Comparison of ENCODE assay signal across 28 cellular contexts in genomic region chr12:94225924-94226630, GRCh38.
DNase-seq lines count a peak whose midpoint lies in the region; ATAC-seq, FAIRE-seq and TF ChIP-seq lines count a peak whose summit lies in the region.
"Had no signal": no experiment of that assay in that cellular context is flagged by ENCODE, and none has a peak within 500 bp of the region (broad histone marks: within the 10 kb centered on the region; RNA-seq: fewer than 3 reads in every experiment).

No MANE protein-coding gene starts in this region.

- no peaks in the 10 kb centered on the region for H4K20me1 ChIP-seq in GM12878 (ENCODE audit: control insufficient read depth, insufficient read depth)

- DNase-seq in DMS79 (lab: John Stamatoyannopoulos, UW) (peak; percentile 31), GM12892 (ENCODE audit: insufficient read length) (no peak), GM12878 (ENCODE audit: low read depth, low spot score) (no peak), iPS-NIHi7 (ENCODE audit: extremely low spot score) (peak; percentile 67), left cardiac atrium (no peak)
- DNase-seq in naive thymus-derived CD8-positive, alpha-beta T cell: no peak
- DNase-seq: activated CD4-positive, alpha-beta T cell treated with anti-CD3 and anti-CD28 coated beads, Interleukin-2, amount 50 U/mL, for 48 hours; amygdala; effector CD8-positive, alpha-beta T cell; heart left ventricle; midbrain; MM.1S; naive thymus-derived CD4-positive, alpha-beta T cell; NCI-H524; occipital lobe; SIG-M5; stimulated activated CD4-positive, alpha-beta T cell treated with anti-CD3 and anti-CD28 coated beads, Interleukin-15, amount 100 ng/mL, for 24 hours; stimulated activated naive CD8-positive, alpha-beta T cell treated with anti-CD3 and anti-CD28 coated beads, Interleukin-15, Interleukin-2, amounts not matched to agents 100 U/mL and 50 U/mL, for 24 hours; T-helper 1 cell; testis had no signal

- RAD21 ChIA-PET in GM12878 (lab: Charles Lee; ENCODE audit: unreplicated experiment): interaction anchor here (0.7 to 2.1 kb wide), 6 partner anchors 9 to 75 kb away, joined by 3 to 6 read pairs (median 4); no protein-coding TSS in a partner anchor

- CTCF ChIA-PET in GM12878 (lab: Yijun Ruan, JAX): interaction anchor here (0.7 to 2.2 kb wide), 5 partner anchors 11 to 44 kb away, joined by 3 to 6 read pairs (median 3); no protein-coding TSS in a partner anchor

- H3K79me2 ChIP-seq in GM12878 (ENCODE audit: control insufficient read depth, insufficient read depth, low read length): no peaks in the 10 kb centered on the region

- H3K27me3 Mint-ChIP-seq in naive thymus-derived CD8-positive, alpha-beta T cell: no peaks in the 10 kb centered on the region
- H3K27me3 Mint-ChIP-seq: activated naive CD4-positive, alpha-beta T cell treated with anti-CD3 and anti-CD28 coated beads, Interleukin-2, amount 50 U/mL, for 24 hours; naive thymus-derived CD4-positive, alpha-beta T cell had no signal

- peaks cover 46% of the 10 kb centered on the region for H3K4me1 ChIP-seq in GM12878 (ENCODE audit: control insufficient read depth, insufficient read depth, low read length)
- H3K4me1 ChIP-seq: heart left ventricle had no signal

- peaks cover under 1 to 25% of the 10 kb centered on the region in 2 experiments for H3K36me3 ChIP-seq in GM12878 (ENCODE audit: control insufficient read depth in 2 of 2, insufficient read depth in 2 of 2, low read length in 1 of 2)

- no peak for TF ChIP-seq CTCF in GM12878 (IDR thresholded peaks at IDR 0.05 in 2 of 3, conservative IDR thresholded peaks at IDR 0.05 in 1 of 3; ENCODE audit: control insufficient read depth in 2 of 3, extremely low read depth in 1 of 3, insufficient read depth in 1 of 3, low read depth in 3 of 3, low read length in 3 of 3)

- in situ Hi-C loops in GM12878 (cut with MboI): no loop called here

- TF ChIP-seq POLR2A in GM12892 (IDR thresholded peaks at IDR 0.05; ENCODE audit: low read depth, low read length): no peak
- TF ChIP-seq POLR2A in GM12878 (IDR thresholded peaks at IDR 0.05; ENCODE audit: low read depth, low read length): no peak

- TF ChIP-seq EP300 in GM12878 (IDR thresholded peaks at IDR 0.05; ENCODE audit: borderline replicate concordance in 1 of 2, control insufficient read depth in 1 of 2, low read depth in 2 of 2, low read length in 2 of 2): no peak

- 97% methylated on average over 6 of the region's 6 CpGs for WGBS in GM12878 (ENCODE audit: insufficient coverage, insufficient replicate concordance, low lambda C conversion rate, missing lambda C conversion rate)

- BruUV-seq in GM12878 (replicated peaks; lab: Mats Ljungman, UMichigan): no TSS peak

- peak overlapping the region in 1 of 10 donors; percentile 43 for H3K27ac Mint-ChIP-seq in naive thymus-derived CD8-positive, alpha-beta T cell
- H3K27ac Mint-ChIP-seq: activated naive CD4-positive, alpha-beta T cell treated with anti-CD3 and anti-CD28 coated beads, Interleukin-2, amount 50 U/mL, for 24 hours; activated T-helper 2 cell treated with anti-CD3 and anti-CD28 coated beads, Interferon-gamma antibody, Interleukin-2, Interleukin-4, amounts not matched to agents 10 μg/mL and 5 μg/mL and 100 μg/mL, durations not matched to agents 14 hours and 24 hours and 36 hours; naive thymus-derived CD4-positive, alpha-beta T cell had no signal

- ATAC-seq in GM12878 (no peak), HG03469 (IDR thresholded peaks at IDR 0.05; ENCODE audit: unreplicated experiment) (no peak), left cardiac atrium (no peak)
- no peak for ATAC-seq in naive thymus-derived CD8-positive, alpha-beta T cell
- ATAC-seq: heart left ventricle; naive thymus-derived CD4-positive, alpha-beta T cell; stimulated activated naive CD8-positive, alpha-beta T cell treated with anti-CD3 and anti-CD28 coated beads, Interleukin-15, Interleukin-2, amounts not matched to agents 100 U/mL and 50 U/mL, for 24 hours had no signal

- H3K4me3 ChIP-seq in GM12878: no peak overlapping the region
- H3K4me3 ChIP-seq: heart left ventricle, testis had no signal

- H3K9ac ChIP-seq in GM12878 (ENCODE audit: control insufficient read depth, insufficient read depth, low read length): no peak overlapping the region
- H3K9ac ChIP-seq: KMS-11 had no signal

- TF ChIP-seq RAD21 in GM12878 (IDR thresholded peaks at IDR 0.05; ENCODE audit: insufficient read depth, low read depth, low read length): no peak

- peaks cover 17 to 59% (median 33%) of the 10 kb centered on the region in 3 donors for H3K36me3 Mint-ChIP-seq in naive thymus-derived CD8-positive, alpha-beta T cell

- H3K27me3 ChIP-seq in GM12878 (replicated peaks in 1 of 2; ENCODE audit: control insufficient read depth in 2 of 2, insufficient read depth in 2 of 2, low read length in 1 of 2): no peaks in the 10 kb centered on the region
- H3K27me3 ChIP-seq: heart left ventricle, testis had no signal

- intact Hi-C loops in GM12878 (cut with micrococcal nuclease; ENCODE audit: unreplicated experiment) (loop anchor here (2.0 kb wide), 1 partner anchor 83 kb away; no protein-coding TSS in a partner anchor), left cardiac atrium (cut with DNase I) (no loop called here)

- POLR2A ChIA-PET in GM12878 (lab: Charles Lee): interaction anchor here (1.0 to 2.4 kb wide), 5 partner anchors 13 to 74 kb away, joined by 3 to 9 read pairs (median 4); no protein-coding TSS in a partner anchor
- POLR2A ChIA-PET in naive thymus-derived CD8-positive, alpha-beta T cell (lab: Charles Lee): interaction anchor here (1.4 kb wide), 1 partner anchor 15 kb away, joined by 6 read pairs; no protein-coding TSS in a partner anchor

- no peaks in the 10 kb centered on the region; the same call in 2 of the 3 replicates for H3K9me3 ChIP-seq in GM12878 (replicated peaks; ENCODE audit: control insufficient read depth, insufficient read depth, low read length)
- H3K9me3 ChIP-seq: heart left ventricle, testis had no signal

- H3K4me1 Mint-ChIP-seq in naive thymus-derived CD8-positive, alpha-beta T cell: peaks cover 7 to 34% (median 12%) of the 10 kb centered on the region in 4 donors

- H2AFZ ChIP-seq in GM12878 (ENCODE audit: control insufficient read depth, low read depth, low read length): no peak overlapping the region

- no peak overlapping the region for H3K4me2 ChIP-seq in GM12878 (ENCODE audit: control insufficient read depth, insufficient read depth)
- H3K4me2 ChIP-seq: KMS-11 had no signal

- H3K4me3 Mint-ChIP-seq in naive thymus-derived CD8-positive, alpha-beta T cell: no peak overlapping the region
- H3K4me3 Mint-ChIP-seq: activated naive CD4-positive, alpha-beta T cell treated with anti-CD3 and anti-CD28 coated beads, Interleukin-2, amount 50 U/mL, for 24 hours; CD14-positive monocyte; naive thymus-derived CD4-positive, alpha-beta T cell had no signal

- no peaks in the 10 kb centered on the region for H3K9me3 Mint-ChIP-seq in naive thymus-derived CD8-positive, alpha-beta T cell
- H3K9me3 Mint-ChIP-seq: activated naive CD4-positive, alpha-beta T cell treated with anti-CD3 and anti-CD28 coated beads, Interleukin-2, amount 50 U/mL, for 24 hours; activated T-helper 2 cell treated with anti-CD3 and anti-CD28 coated beads, Interferon-gamma antibody, Interleukin-2, Interleukin-4, amounts not matched to agents 10 μg/mL and 5 μg/mL and 100 μg/mL, durations not matched to agents 14 hours and 24 hours and 36 hours; CD14-positive monocyte had no signal

- H3K27ac ChIP-seq in GM12878 (ENCODE audit: control insufficient read depth, insufficient read depth): no peak overlapping the region; the same call in 1 of the 2 replicates
- H3K27ac ChIP-seq: heart left ventricle, KMS-11, testis had no signal

- SMC1A ChIA-PET in GM12878 (lab: Charles Lee; ENCODE audit: uncharacterized antibody, unreplicated experiment): interaction anchor here (0.8 to 8.2 kb wide), 9 partner anchors 13 to 53 kb away, joined by 3 to 85 read pairs (median 4); no protein-coding TSS in a partner anchor

- FAIRE-seq in GM12892 (lab: Jason Lieb, UNC) (peak; percentile 63), GM12878 (lab: Jason Lieb, UNC) (no peak)
- FAIRE-seq: D721Med, RCC 7860, urothelium cell line had no signal

TF ChIP-seq in GM12878, 131 proteins besides CTCF, POLR2A, EP300 and RAD21:
- no peak for TF ChIP-seq ATF2 (IDR thresholded peaks at IDR 0.05; ENCODE audit: low read length)
- TF ChIP-seq BMI1 (IDR thresholded peaks at IDR 0.05; ENCODE audit: borderline replicate concordance): 0 out of 2 replicates have a peak, but pooled peaks have one; percentile 53

Comparison
In these comparisons a context has a peak if more than half of its experiments do, and no peak if none do; other contexts are left out.
1. DNase-seq: peak in DMS79 (single experiment) and iPS-NIHi7 (single experiment); none in GM12892 (single experiment), GM12878 (single experiment), left cardiac atrium (single experiment) and naive thymus-derived CD8-positive, alpha-beta T cell (0 of 10).